In genomic region chr16:82767808-82768207, GRCh38 we compare ENCODE assay signal across 30 cellular contexts.
"Had no signal": no experiment of that assay in that cellular context is flagged by ENCODE, and none has a peak within 500 bp of the region (broad histone marks: within the 10 kb centered on the region; RNA-seq: fewer than 3 reads in every experiment).

No MANE protein-coding gene starts in this region.

- FAIRE-seq: endometrium, endothelial cell of umbilical vein had no signal

- DNase-seq: activated B cell treated with CpG ODN at 0.5 μM for 24 hours; activated CD4-positive, alpha-beta T cell treated with anti-CD3 and anti-CD28 coated beads for 48 hours; activated CD4-positive, alpha-beta T cell treated with anti-CD3 and anti-CD28 coated beads, Interleukin-2, amount 50 U/mL, for 1 hour; activated CD4-positive, alpha-beta T cell treated with anti-CD3 and anti-CD28 coated beads, Interleukin-2, amount 50 U/mL, for 48 hours; activated CD8-positive, alpha-beta memory T cell treated with anti-CD3 and anti-CD28 coated beads for 24 hours; activated CD8-positive, alpha-beta T cell treated with anti-CD3 and anti-CD28 coated beads for 36 hours; activated effector memory CD4-positive, alpha-beta T cell treated with Interleukin-2 at 50 U/mL for 16 hours; activated gamma-delta T cell treated with Interleukin-2 at 50 U/mL for 16 hours; activated naive CD4-positive, alpha-beta T cell treated with anti-CD3 and anti-CD28 coated beads, Interleukin-2, amount 50 U/mL, for 16 hours; activated naive CD4-positive, alpha-beta T cell treated with Interleukin-2 at 50 U/mL for 16 hours; activated T-cell treated with anti-CD3 and anti-CD28 coated beads, Interleukin-2, amount 50 U/mL, for 4 hours; amniotic stem cell; anterior cingulate cortex; body of pancreas; central memory CD4-positive, alpha-beta T cell; cerebellar nuclear complex; colonic mucosa; effector CD8-positive, alpha-beta T cell; esophagus squamous epithelium; foreskin melanocyte; T-helper 1 cell; T-helper 17 cell; T1000; WERI-Rb-1 had no signal

- H3K27ac ChIP-seq: body of pancreas, cardiac muscle cell, colonic mucosa, epithelial cell of prostate, esophagus squamous epithelium, WERI-Rb-1 had no signal

- ATAC-seq: activated CD4-positive, CD25-positive, alpha-beta regulatory T cell treated with anti-CD3 and anti-CD28 coated beads, Interleukin-2, amount 50 U/mL, for 24 hours; activated CD8-positive, alpha-beta T cell treated with anti-CD3 and anti-CD28 coated beads for 36 hours; activated T-cell treated with anti-CD3 and anti-CD28 coated beads, Interleukin-2, amount 50 U/mL, for 4 hours; activated T-helper 17 cell treated with anti-CD3 and anti-CD28 coated beads, Interleukin-2, amount 50 U/mL, for 72 hours; body of pancreas; T-helper 17 cell had no signal

- H3K36me3 ChIP-seq: cardiac muscle cell, colonic mucosa, esophagus squamous epithelium, WERI-Rb-1 had no signal

- H3K27me3 ChIP-seq: body of pancreas, cardiac muscle cell, colonic mucosa, esophagus squamous epithelium had no signal

- H3K4me3 ChIP-seq: body of pancreas, cardiac muscle cell, colonic mucosa, esophagus squamous epithelium had no signal

- H3K4me1 ChIP-seq: body of pancreas, colonic mucosa, esophagus squamous epithelium had no signal

- H3K9me3 ChIP-seq: body of pancreas, colonic mucosa, esophagus squamous epithelium had no signal
